8 cellular contexts compared by ENCODE assay signal in the genomic region with DNA sequence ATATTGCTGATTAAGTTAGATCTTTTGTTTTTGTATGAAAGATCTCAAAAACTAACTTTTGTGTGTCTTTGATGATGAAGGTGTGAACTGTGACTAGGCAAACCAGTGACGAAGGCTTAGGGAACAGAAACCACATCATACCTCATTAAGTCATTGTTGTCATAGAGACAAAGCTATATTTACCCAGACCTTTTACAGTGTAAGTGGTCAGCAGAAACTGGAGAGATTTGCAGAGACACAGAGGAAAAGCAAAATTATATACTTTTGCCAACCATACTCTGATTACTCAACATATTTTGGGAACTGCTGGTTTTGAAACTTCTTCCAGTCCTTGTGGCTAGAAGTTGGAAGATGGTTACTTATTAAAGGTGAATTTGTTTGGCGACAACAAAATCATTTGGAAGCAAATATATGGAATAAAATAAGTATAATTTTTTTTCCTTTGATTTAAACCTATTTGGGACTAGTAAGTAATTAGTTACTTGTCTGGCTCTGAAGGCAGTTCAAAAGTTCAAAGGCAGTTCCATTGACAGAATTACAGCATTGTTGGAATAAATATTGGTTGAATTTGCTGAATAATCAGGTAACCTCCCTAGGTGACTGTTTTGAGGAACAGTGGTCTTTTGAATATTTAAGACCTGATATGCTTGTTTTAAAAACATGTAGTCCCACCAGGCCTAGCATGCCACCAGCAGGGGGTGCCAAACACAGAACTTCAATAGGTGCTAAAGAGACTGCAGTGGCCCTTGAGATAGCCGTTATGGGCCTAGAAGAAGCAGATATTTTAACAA.
DNase-seq lines count a peak whose midpoint lies in the region; ATAC-seq and TF ChIP-seq lines count a peak whose summit lies in the region.

No MANE protein-coding gene starts in this region.

- no peaks in the 10 kb centered on the region for H3K9me3 ChIP-seq in DOHH2 (ENCODE audit: control insufficient read depth, insufficient read depth, low read length)

- no peaks in the 10 kb centered on the region for H4K20me1 ChIP-seq in DOHH2 (ENCODE audit: control insufficient read depth, insufficient read depth, low read depth, low read length)

- no peaks in the 10 kb centered on the region for H3K36me3 ChIP-seq in DOHH2 (ENCODE audit: control insufficient read depth, low read length)

- no peaks in the 10 kb centered on the region for H3K4me1 Mint-ChIP-seq in activated T-helper 17 cell treated with anti-CD3 and anti-CD28 coated beads, Interleukin-2, amount 50 U/mL, for 72 hours

- H3K9me3 Mint-ChIP-seq in activated T-helper 17 cell treated with anti-CD3 and anti-CD28 coated beads, Interleukin-2, amount 50 U/mL, for 72 hours, result no peaks in the 10 kb centered on the region

- H3K4me3 ChIP-seq in DOHH2 (ENCODE audit: low read length) (peak overlapping the region; percentile 47), retinal pigment epithelial cell (ENCODE audit: low read length) (no peak overlapping the region)

- H3K79me2 ChIP-seq in DOHH2 (ENCODE audit: control insufficient read depth, low read length), result no peaks in the 10 kb centered on the region

- H3K27me3 ChIP-seq in DOHH2 (ENCODE audit: control insufficient read depth, low read length), result no peaks in the 10 kb centered on the region

- no peaks in the 10 kb centered on the region for H3K36me3 Mint-ChIP-seq in activated T-helper 17 cell treated with anti-CD3 and anti-CD28 coated beads, Interleukin-2, amount 50 U/mL, for 72 hours (ENCODE audit: low read depth)

- no peaks in the 10 kb centered on the region for H3K27me3 Mint-ChIP-seq in activated T-helper 17 cell treated with anti-CD3 and anti-CD28 coated beads, Interleukin-2, amount 50 U/mL, for 72 hours

- H3K27ac ChIP-seq in DOHH2 (ENCODE audit: low read depth, low read length), result peak overlapping the region; percentile 41

- peak; percentile 99 for ATAC-seq in GM21367 (IDR thresholded peaks at IDR 0.05; ENCODE audit: unreplicated experiment)
- peak; percentile 93 for ATAC-seq in HG03571 (IDR thresholded peaks at IDR 0.05; ENCODE audit: unreplicated experiment)
- peak; percentile 93 for ATAC-seq in activated T-helper 17 cell treated with anti-CD3 and anti-CD28 coated beads, Interleukin-2, amount 50 U/mL, for 72 hours (replicated peaks)

- peaks cover 4% of the 10 kb centered on the region; the same call in 1 of the 2 replicates for H3F3A ChIP-seq in DOHH2 (ENCODE audit: control insufficient read depth, insufficient read depth)

- no peaks in the 10 kb centered on the region for H3K9me2 ChIP-seq in DOHH2 (replicated peaks; ENCODE audit: control insufficient read depth, low read length)

- H3K4me1 ChIP-seq in DOHH2 (ENCODE audit: control insufficient read depth, low read length), result peaks cover 26% of the 10 kb centered on the region

- peak overlapping the region; percentile 67 for H3K4me2 ChIP-seq in DOHH2 (ENCODE audit: low read length)

- H3K4me3 Mint-ChIP-seq in activated T-helper 17 cell treated with anti-CD3 and anti-CD28 coated beads, Interleukin-2, amount 50 U/mL, for 72 hours, result no peak overlapping the region

- peak overlapping the region; percentile 7 for H3K27ac Mint-ChIP-seq in activated T-helper 17 cell treated with anti-CD3 and anti-CD28 coated beads, Interleukin-2, amount 50 U/mL, for 72 hours

- TF ChIP-seq CTCF in DOHH2 (IDR thresholded peaks at IDR 0.05; ENCODE audit: low read depth, low read length, poor library complexity, severe bottlenecking) (peak; percentile 94), retinal pigment epithelial cell (conservative IDR thresholded peaks at IDR 0.05; ENCODE audit: low read depth, low read length) (peak; percentile 73)

- DNase-seq in RPMI7951 (ENCODE audit: low read depth) (peak; percentile 78), glomerular visceral epithelial cell (ENCODE audit: extremely low spot score) (peak; percentile 68), retinal pigment epithelial cell (ENCODE audit: low read depth) (peak; percentile 90), DMS153 (lab: John Stamatoyannopoulos, UW) (no peak)
